7 cellular contexts compared by ENCODE assay signal in the genomic region with DNA sequence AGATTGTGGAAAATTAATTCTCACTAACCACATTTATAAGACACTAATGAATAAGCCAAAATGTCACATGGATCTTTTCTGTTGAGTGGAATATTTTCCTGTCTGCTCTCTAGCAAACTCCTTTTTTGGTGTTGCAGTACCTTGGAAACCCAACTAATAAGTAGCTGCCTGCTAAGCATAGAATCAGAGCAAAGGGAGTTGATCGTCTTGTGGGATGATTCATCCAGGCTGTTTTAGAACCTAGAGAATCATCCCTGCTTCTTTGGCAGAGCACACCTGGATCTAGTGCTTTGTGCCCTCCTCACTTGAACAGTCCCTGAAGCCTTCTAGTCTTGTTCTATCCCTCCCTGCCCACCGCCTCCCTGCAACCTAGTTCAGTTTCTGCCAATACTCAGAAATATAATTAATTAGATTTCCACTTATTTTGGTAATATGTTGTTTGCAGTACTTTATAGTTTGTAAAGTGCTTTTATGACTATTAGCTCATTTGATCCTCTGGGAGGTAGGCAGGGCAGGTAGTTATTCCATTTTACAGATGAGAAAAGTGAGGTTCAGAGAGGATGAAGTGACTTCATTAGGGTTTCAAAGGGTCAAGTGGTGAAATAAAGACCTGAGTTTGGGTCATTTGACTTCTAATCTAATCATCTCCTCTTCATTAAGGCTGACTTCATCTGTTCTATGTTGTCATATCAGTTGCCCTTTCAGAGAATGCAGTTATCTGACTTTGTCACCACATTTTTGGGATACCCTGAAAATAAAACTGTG. TPM values are rescaled to one million over a fixed set of nuclear protein-coding genes. Genes with fewer than 3 reads are reported as not detected.
DNase-seq lines count a peak whose midpoint lies in the region; ATAC-seq and TF ChIP-seq lines count a peak whose summit lies in the region.

No MANE protein-coding gene starts in this region.

- intact Hi-C loops in esophagus muscularis mucosa (cut with DNase I): no loop called here

- 30% methylated on average over 2 of the region's 2 CpGs for WGBS in esophagus muscularis mucosa

- no peak for TF ChIP-seq EP300 in esophagus muscularis mucosa (IDR thresholded peaks at IDR 0.05)

- H3K36me3 ChIP-seq in esophagus muscularis mucosa: peaks cover 0 to 5% (median 0%) of the 10 kb centered on the region in 4 donors

- TF ChIP-seq POLR2A in esophagus muscularis mucosa (IDR thresholded peaks at IDR 0.05; ENCODE audit: low read depth): no peak

- H3K27ac ChIP-seq in esophagus muscularis mucosa (replicated peaks in 1 of 4): peak overlapping the region; percentile 94 to 98 (median 96)

- H3K9me3 ChIP-seq in esophagus muscularis mucosa: no peaks in the 10 kb centered on the region

- H3K4me3 ChIP-seq in esophagus muscularis mucosa: peak overlapping the region in 1 of 4 donors; percentile 96

- TF ChIP-seq CTCF in esophagus muscularis mucosa (IDR thresholded peaks at IDR 0.05): no peak

- no peaks in the 10 kb centered on the region for H3K27me3 ChIP-seq in esophagus muscularis mucosa

- DNase-seq in GM03348 (ENCODE audit: low spot score) (peak; percentile 47), RPMI7951 (ENCODE audit: low read depth) (peak; percentile 20), esophagus muscularis mucosa (ENCODE audit: extremely low spot score) (no peak), putamen (ENCODE audit: low spot score) (peak; percentile 69), NOMO-1 treated with dmso at 0.1 percent for 144 hours (lab: John Stamatoyannopoulos, UW; ENCODE audit: unreplicated experiment) (no peak)
- DNase-seq in stimulated activated CD4-positive, alpha-beta T cell treated with anti-CD3 and anti-CD28 coated beads, Interleukin-12 subunit alpha, Interleukin-12 subunit beta, amount 100 ng/mL, for 4 hours: no peak

- no peak for ATAC-seq in GM19455 (IDR thresholded peaks at IDR 0.05; ENCODE audit: unreplicated experiment)

- H3K4me1 ChIP-seq in esophagus muscularis mucosa: peaks cover 23 to 47% (median 40%) of the 10 kb centered on the region in 4 donors

RNA-seq across cellular contexts. Expression of a gene that starts 2.5 kb away (rescaled TPM):
- 8.1 and 11.3 TPM in 2 replicates for total RNA-seq in RPMI7951 (2014; rRNA removed; shearing (Covaris generic))
- total RNA-seq in esophagus muscularis mucosa: 10 to 100 TPM; 25.2 to 42.7 (median 33.0) TPM

RNA-seq across cellular contexts. Expression of a gene that starts 40.5 kb away (rescaled TPM):
- 19.0 and 20.5 TPM in 2 replicates for total RNA-seq in RPMI7951 (2014; rRNA removed; shearing (Covaris generic))
- total RNA-seq in esophagus muscularis mucosa: under 1 TPM in 3 of 4 donors, not detected in 1; under 0.01 to 0.40 (median 0.17) TPM

Comparison
In these comparisons a context has a peak if more than half of its experiments do, and no peak if none do; other contexts are left out.
1. DNase-seq: peak in GM03348 (single experiment), RPMI7951 (single experiment) and putamen (single experiment); none in esophagus muscularis mucosa (single experiment), NOMO-1 treated with dmso at 0.1 percent for 144 hours (single experiment) and stimulated activated CD4-positive, alpha-beta T cell treated with anti-CD3 and anti-CD28 coated beads, Interleukin-12 subunit alpha, Interleukin-12 subunit beta, amount 100 ng/mL, for 4 hours (single experiment).
2. RNA of a gene that starts 40.5 kb away (total RNA-seq): 19.0 to 20.5 TPM in RPMI7951; under 0.01 to 0.40 TPM in esophagus muscularis mucosa; every median in the first group is over 10 times any median in the second.